ENCODE assay signal across 1 cellular context in the genomic region with DNA sequence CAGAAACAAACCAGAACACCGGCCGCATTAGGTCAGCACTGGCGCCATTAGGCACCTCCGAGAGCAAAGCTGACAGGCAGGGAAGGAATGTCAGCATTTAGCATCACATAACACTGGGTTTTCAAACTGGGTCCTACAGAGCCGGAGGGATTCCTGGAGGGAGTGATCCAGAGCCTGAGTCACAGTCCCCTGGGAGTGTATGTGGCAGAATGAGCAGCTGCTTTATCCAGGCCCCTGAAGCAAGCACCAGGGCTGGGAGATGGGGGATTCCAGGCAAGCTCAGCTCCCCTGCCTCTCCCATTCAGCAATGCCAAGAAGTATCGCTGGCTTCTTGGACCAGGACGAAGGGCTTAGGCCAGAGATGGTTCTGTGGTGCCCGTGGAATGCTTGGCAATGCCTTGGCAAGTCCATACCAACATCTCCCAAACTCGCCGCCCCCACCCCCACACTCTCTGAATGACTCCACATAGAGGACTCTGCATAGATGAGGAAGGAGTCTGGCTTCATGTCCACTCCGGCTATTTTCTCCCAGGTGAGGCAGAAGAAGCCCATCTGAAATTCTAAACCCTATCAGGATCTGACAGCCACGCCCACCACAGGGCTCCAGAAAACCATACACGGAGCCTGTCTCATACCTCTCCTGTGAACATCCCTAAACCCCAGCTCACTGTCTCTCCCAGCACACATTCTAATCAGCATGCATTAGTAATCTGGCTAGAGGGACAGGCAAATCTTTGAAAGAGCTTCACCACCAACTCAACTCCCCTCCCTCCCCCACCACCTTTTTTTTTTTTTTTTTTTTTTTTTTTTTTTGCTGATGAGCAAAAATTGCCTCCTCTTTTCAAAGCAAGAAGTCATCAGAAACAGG.
TF ChIP-seq lines count a peak whose summit lies in the region.

No MANE protein-coding gene starts in this region.

TF ChIP-seq in HepG2, 621 proteins besides CTCF, POLR2A, EP300 and RAD21:
- TF ChIP-seq MAFF (IDR thresholded peaks at IDR 0.05; ENCODE audit: low read depth, low read length) (0 out of 2 replicates have a peak, but pooled peaks have one; percentile 11), ZNF557 (CRISPR knock-in tag; IDR thresholded peaks at IDR 0.05) (no peak), MAFK (conservative IDR thresholded peaks at IDR 0.05 in 1 of 2, IDR thresholded peaks at IDR 0.05 in 1 of 2; ENCODE audit: low read length in 2 of 2) (peak in 1 of 2 experiments; percentile 36; a peak in 1 of 4 replicates), ZNF121 (CRISPR knock-in tag; IDR thresholded peaks at IDR 0.05) (no peak)
